Comparison of ENCODE assay signal across 13 cellular contexts in genomic region chr2:43123486-43123885, GRCh38.
"Had no signal": no experiment of that assay in that cellular context is flagged by ENCODE, and none has a peak within 500 bp of the region (broad histone marks: within the 10 kb centered on the region; RNA-seq: fewer than 3 reads in every experiment).

No MANE protein-coding gene starts in this region.

- H3K9me3 ChIP-seq: gastrocnemius medialis, ovary, thyroid gland had no signal

- H3K27me3 ChIP-seq: gastrocnemius medialis, left lung, ovary, thyroid gland had no signal

- H3K36me3 ChIP-seq: gastrocnemius medialis, left lung, ovary, thyroid gland had no signal

- H3K27ac ChIP-seq: gastrocnemius medialis, left lung, ovary, thyroid gland had no signal

- H3K27ac Mint-ChIP-seq: activated T-helper 17 cell treated with anti-CD3 and anti-CD28 coated beads, Interleukin-2, amount 50 U/mL, for 72 hours; memory B cell had no signal

- H3K4me3 Mint-ChIP-seq: activated naive CD4-positive, alpha-beta T cell treated with anti-CD3 and anti-CD28 coated beads, Interleukin-2, amount 10 ng/mL, durations not matched to agents 7 days and 5 days; activated T-helper 17 cell treated with anti-CD3 and anti-CD28 coated beads, Interleukin-2, amount 50 U/mL, for 72 hours; memory B cell had no signal

- H3K27me3 Mint-ChIP-seq: activated T-helper 17 cell treated with anti-CD3 and anti-CD28 coated beads, Interleukin-2, amount 50 U/mL, for 72 hours; memory B cell had no signal

- H3K4me3 ChIP-seq: gastrocnemius medialis, left lung, ovary, thyroid gland had no signal

- DNase-seq: activated CD4-positive, alpha-beta T cell treated with anti-CD3 and anti-CD28 coated beads, Interleukin-2, amount 50 U/mL, for 48 hours; activated CD4-positive, CD25-positive, alpha-beta regulatory T cell treated with anti-CD3 and anti-CD28 coated beads, Interleukin-2, amount 50 U/mL, for 72 hours; activated naive CD4-positive, alpha-beta T cell treated with anti-CD3 and anti-CD28 coated beads, Interleukin-2, amount 10 ng/mL, durations not matched to agents 7 days and 5 days; erythroblast; gastrocnemius medialis; left lung; nephron progenitor cell; stimulated activated CD4-positive, alpha-beta T cell treated with anti-CD3 and anti-CD28 coated beads, Interleukin-12 subunit alpha, Interleukin-12 subunit beta, amount 100 ng/mL, for 4 hours; stimulated activated CD4-positive, alpha-beta T cell treated with anti-CD3 and anti-CD28 coated beads, Interleukin-2, amount 100 ng/mL, for 24 hours; thyroid gland had no signal

- H3K4me1 ChIP-seq: gastrocnemius medialis had no signal

- ATAC-seq: activated T-helper 17 cell treated with anti-CD3 and anti-CD28 coated beads, Interleukin-2, amount 50 U/mL, for 72 hours; gastrocnemius medialis; left lung had no signal
